33 cellular contexts compared by ENCODE assay signal in the genomic region with DNA sequence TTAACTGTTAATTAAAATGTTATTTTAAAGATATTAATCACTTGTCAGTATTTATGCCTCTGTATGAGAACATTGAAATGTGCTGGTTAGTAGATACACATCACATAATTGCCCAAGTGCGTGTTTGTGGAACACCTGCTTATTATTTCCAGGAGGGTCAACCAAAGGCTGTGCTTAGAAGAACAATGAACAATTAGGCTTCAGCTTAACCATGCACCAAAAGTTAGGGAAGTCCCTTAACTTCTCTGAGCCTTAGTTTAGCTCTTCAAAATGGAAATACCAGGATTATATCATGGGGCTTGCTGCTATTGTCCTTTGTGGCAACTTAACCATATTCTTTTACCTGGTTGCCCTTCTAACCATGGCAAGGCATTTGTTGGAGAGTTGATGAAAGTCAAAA. TPM values are rescaled to one million over a fixed set of nuclear protein-coding genes. Genes with fewer than 3 reads are reported as not detected.
"Had no signal": no experiment of that assay in that cellular context is flagged by ENCODE, and none has a peak within 500 bp of the region (broad histone marks: within the 10 kb centered on the region; RNA-seq: fewer than 3 reads in every experiment).

No MANE protein-coding gene starts in this region.

- H3K27ac Mint-ChIP-seq: activated CD4-positive, alpha-beta memory T cell treated with anti-CD3 and anti-CD28 coated beads for 36 hours; activated CD4-positive, alpha-beta T cell treated with anti-CD3 and anti-CD28 coated beads for 36 hours; activated CD4-positive, alpha-beta T cell treated with anti-CD3 and anti-CD28 coated beads, Interleukin-2, amount 10 ng/mL, durations not matched to agents 24 days and 14 days; activated CD8-positive, alpha-beta memory T cell treated with anti-CD3 and anti-CD28 coated beads, Interleukin-2, amount 10 ng/mL, durations not matched to agents 7 days and 5 days; activated CD8-positive, alpha-beta T cell treated with anti-CD3 and anti-CD28 coated beads, Interleukin-2, amount 10 ng/mL, durations not matched to agents 7 days and 5 days; activated naive CD4-positive, alpha-beta T cell treated with anti-CD3 and anti-CD28 coated beads for 36 hours; activated naive CD8-positive, alpha-beta T cell treated with anti-CD3 and anti-CD28 coated beads for 36 hours; activated naive CD8-positive, alpha-beta T cell treated with anti-CD3 and anti-CD28 coated beads, Interleukin-2, amount 50 U/mL, for 24 hours; activated T-helper 1 cell treated with anti-CD3 and anti-CD28 coated beads, Interleukin-12 subunit alpha, Interleukin-12 subunit beta, Interleukin-2, Interleukin-4 antibody, amounts not matched to agents 30 ng/mL and 10 ng/mL and 1 ng/mL, durations not matched to agents 14 hours and 24 hours and 36 hours; activated T-helper 2 cell treated with anti-CD3 and anti-CD28 coated beads, Interferon-gamma antibody, Interleukin-2, Interleukin-4, amounts not matched to agents 10 μg/mL and 5 μg/mL and 100 μg/mL, durations not matched to agents 14 hours and 24 hours and 36 hours; T-helper 17 cell had no signal

- H3K36me3 Mint-ChIP-seq: activated CD4-positive, alpha-beta memory T cell treated with anti-CD3 and anti-CD28 coated beads for 36 hours; activated CD8-positive, alpha-beta memory T cell treated with anti-CD3 and anti-CD28 coated beads, Interleukin-2, amount 10 ng/mL, durations not matched to agents 7 days and 5 days; activated naive CD4-positive, alpha-beta T cell treated with anti-CD3 and anti-CD28 coated beads, Interleukin-2, amount 50 U/mL, for 24 hours; activated naive CD8-positive, alpha-beta T cell treated with anti-CD3 and anti-CD28 coated beads for 36 hours had no signal

- H3K4me1 Mint-ChIP-seq: activated CD4-positive, alpha-beta T cell treated with anti-CD3 and anti-CD28 coated beads for 36 hours; activated CD4-positive, alpha-beta T cell treated with anti-CD3 and anti-CD28 coated beads, Interleukin-2, amount 10 ng/mL, durations not matched to agents 24 days and 14 days; activated CD8-positive, alpha-beta memory T cell treated with anti-CD3 and anti-CD28 coated beads, Interleukin-2, amount 10 ng/mL, durations not matched to agents 7 days and 5 days; activated naive CD4-positive, alpha-beta T cell treated with anti-CD3 and anti-CD28 coated beads, Interleukin-2, amount 50 U/mL, for 24 hours; activated naive CD8-positive, alpha-beta T cell treated with anti-CD3 and anti-CD28 coated beads for 36 hours; activated naive CD8-positive, alpha-beta T cell treated with anti-CD3 and anti-CD28 coated beads, Interleukin-2, amount 50 U/mL, for 24 hours had no signal

- H3K36me3 ChIP-seq: adrenal gland, colonic mucosa, gastroesophageal sphincter had no signal

- H3K9me3 Mint-ChIP-seq: activated CD4-positive, alpha-beta memory T cell treated with anti-CD3 and anti-CD28 coated beads for 36 hours; activated CD4-positive, alpha-beta T cell treated with anti-CD3 and anti-CD28 coated beads, Interleukin-2, amount 10 ng/mL, durations not matched to agents 24 days and 14 days; activated naive CD4-positive, alpha-beta T cell treated with anti-CD3 and anti-CD28 coated beads for 36 hours; activated naive CD4-positive, alpha-beta T cell treated with anti-CD3 and anti-CD28 coated beads, Interleukin-2, amount 50 U/mL, for 24 hours; activated naive CD8-positive, alpha-beta T cell treated with anti-CD3 and anti-CD28 coated beads for 36 hours; activated naive CD8-positive, alpha-beta T cell treated with anti-CD3 and anti-CD28 coated beads, Interleukin-2, amount 50 U/mL, for 24 hours; activated T-helper 1 cell treated with anti-CD3 and anti-CD28 coated beads, Interleukin-12 subunit alpha, Interleukin-12 subunit beta, Interleukin-2, Interleukin-4 antibody, amounts not matched to agents 30 ng/mL and 10 ng/mL and 1 ng/mL, durations not matched to agents 14 hours and 24 hours and 36 hours; activated T-helper 2 cell treated with anti-CD3 and anti-CD28 coated beads, Interferon-gamma antibody, Interleukin-2, Interleukin-4, amounts not matched to agents 10 μg/mL and 5 μg/mL and 100 μg/mL, durations not matched to agents 14 hours and 24 hours and 36 hours had no signal

- H3K9me3 ChIP-seq: adrenal gland, body of pancreas, colonic mucosa, esophagus squamous epithelium, gastroesophageal sphincter had no signal

- H3K4me3 Mint-ChIP-seq: activated CD4-positive, alpha-beta memory T cell treated with anti-CD3 and anti-CD28 coated beads for 36 hours; activated CD4-positive, alpha-beta T cell treated with anti-CD3 and anti-CD28 coated beads for 36 hours; activated CD4-positive, alpha-beta T cell treated with anti-CD3 and anti-CD28 coated beads, Interleukin-2, amount 10 ng/mL, durations not matched to agents 24 days and 14 days; activated CD8-positive, alpha-beta memory T cell treated with anti-CD3 and anti-CD28 coated beads, Interleukin-2, amount 10 ng/mL, durations not matched to agents 7 days and 5 days; activated CD8-positive, alpha-beta T cell treated with anti-CD3 and anti-CD28 coated beads, Interleukin-2, amount 10 ng/mL, durations not matched to agents 7 days and 5 days; activated naive CD4-positive, alpha-beta T cell treated with anti-CD3 and anti-CD28 coated beads for 36 hours; activated naive CD4-positive, alpha-beta T cell treated with anti-CD3 and anti-CD28 coated beads, Interleukin-2, amount 50 U/mL, for 24 hours; activated naive CD8-positive, alpha-beta T cell treated with anti-CD3 and anti-CD28 coated beads for 36 hours; activated naive CD8-positive, alpha-beta T cell treated with anti-CD3 and anti-CD28 coated beads, Interleukin-2, amount 50 U/mL, for 24 hours; activated T-helper 1 cell treated with anti-CD3 and anti-CD28 coated beads, Interleukin-12 subunit alpha, Interleukin-12 subunit beta, Interleukin-2, Interleukin-4 antibody, amounts not matched to agents 30 ng/mL and 10 ng/mL and 1 ng/mL, durations not matched to agents 14 hours and 24 hours and 36 hours; T-helper 17 cell had no signal

- FAIRE-seq: endometrium, endothelial cell of umbilical vein had no signal

- H3K27ac ChIP-seq: adrenal gland, body of pancreas, colonic mucosa, epithelial cell of prostate, esophagus squamous epithelium, gastroesophageal sphincter had no signal

- H3K27me3 Mint-ChIP-seq: activated naive CD8-positive, alpha-beta T cell treated with anti-CD3 and anti-CD28 coated beads, Interleukin-2, amount 50 U/mL, for 24 hours had no signal

- ATAC-seq: activated CD4-positive, alpha-beta T cell treated with anti-CD3 and anti-CD28 coated beads for 36 hours; activated CD8-positive, alpha-beta memory T cell treated with anti-CD3 and anti-CD28 coated beads, Interleukin-2, amount 10 ng/mL, durations not matched to agents 7 days and 5 days; activated CD8-positive, alpha-beta T cell treated with anti-CD3 and anti-CD28 coated beads, Interleukin-2, amount 10 ng/mL, durations not matched to agents 7 days and 5 days; activated naive CD8-positive, alpha-beta T cell treated with anti-CD3 and anti-CD28 coated beads, Interleukin-2, amount 50 U/mL, for 24 hours; body of pancreas; gastroesophageal sphincter; T-helper 17 cell had no signal

- H3K4me3 ChIP-seq: adrenal gland, body of pancreas, colonic mucosa, esophagus squamous epithelium, gastroesophageal sphincter had no signal

- H3K4me1 ChIP-seq: adrenal gland, body of pancreas, colonic mucosa, gastroesophageal sphincter had no signal

- H3K27me3 ChIP-seq: adrenal gland, body of pancreas, colonic mucosa, esophagus squamous epithelium, gastroesophageal sphincter had no signal

- DNase-seq: activated CD4-positive, alpha-beta memory T cell treated with anti-CD3 and anti-CD28 coated beads for 36 hours; activated CD4-positive, alpha-beta T cell treated with anti-CD3 and anti-CD28 coated beads for 36 hours; activated CD4-positive, alpha-beta T cell treated with anti-CD3 and anti-CD28 coated beads, Interleukin-2, amount 10 ng/mL, durations not matched to agents 24 days and 14 days; activated CD4-positive, CD25-positive, alpha-beta regulatory T cell; activated CD4-positive, CD25-positive, alpha-beta regulatory T cell treated with anti-CD3 and anti-CD28 coated beads, Interleukin-2, amount 50 U/mL, for 72 hours; activated CD8-positive, alpha-beta memory T cell treated with anti-CD3 and anti-CD28 coated beads, Interleukin-2, amount 10 ng/mL, durations not matched to agents 7 days and 5 days; activated CD8-positive, alpha-beta memory T cell treated with anti-CD3 and anti-CD28 coated beads, Interleukin-2, amount 50 U/mL, for 4 hours; activated CD8-positive, alpha-beta T cell treated with anti-CD3 and anti-CD28 coated beads, Interleukin-2, amount 10 ng/mL, durations not matched to agents 7 days and 5 days; activated effector memory CD4-positive, alpha-beta T cell treated with anti-CD3 and anti-CD28 coated beads, Interleukin-2, amount 50 U/mL, for 16 hours; activated naive CD4-positive, alpha-beta T cell treated with anti-CD3 and anti-CD28 coated beads for 36 hours; activated naive CD8-positive, alpha-beta T cell treated with anti-CD3 and anti-CD28 coated beads for 36 hours; activated naive CD8-positive, alpha-beta T cell treated with anti-CD3 and anti-CD28 coated beads, Interleukin-2, amount 50 U/mL, for 24 hours; activated T-cell treated with anti-CD3 and anti-CD28 coated beads, Interleukin-2, amount 50 U/mL, for 1 hour; activated T-cell treated with anti-CD3 and anti-CD28 coated beads, Interleukin-2, amount 50 U/mL, for 48 hours; adrenal gland; amygdala; aorta; body of pancreas; caudate nucleus; colonic mucosa; effector CD8-positive, alpha-beta T cell; esophagus squamous epithelium; foreskin melanocyte; head of caudate nucleus; T-helper 17 cell had no signal

RNA-seq across cellular contexts. Expression of gene PLA2R1, which starts 43.0 kb away (rescaled TPM):
- total RNA-seq: activated CD4-positive, alpha-beta memory T cell treated with anti-CD3 and anti-CD28 coated beads for 36 hours; activated CD4-positive, alpha-beta T cell treated with anti-CD3 and anti-CD28 coated beads, Interleukin-2, amount 10 ng/mL, durations not matched to agents 24 days and 14 days; activated CD8-positive, alpha-beta memory T cell treated with anti-CD3 and anti-CD28 coated beads for 36 hours; activated CD8-positive, alpha-beta memory T cell treated with anti-CD3 and anti-CD28 coated beads, Interleukin-2, amount 10 ng/mL, durations not matched to agents 7 days and 5 days; activated CD8-positive, alpha-beta T cell treated with anti-CD3 and anti-CD28 coated beads, Interleukin-2, amount 10 ng/mL, durations not matched to agents 7 days and 5 days; activated naive CD4-positive, alpha-beta T cell treated with anti-CD3 and anti-CD28 coated beads for 36 hours; activated naive CD8-positive, alpha-beta T cell treated with anti-CD3 and anti-CD28 coated beads for 36 hours; activated T-helper 1 cell treated with anti-CD3 and anti-CD28 coated beads, Interleukin-12 subunit alpha, Interleukin-12 subunit beta, Interleukin-2, Interleukin-4 antibody, amounts not matched to agents 30 ng/mL and 10 ng/mL and 1 ng/mL, durations not matched to agents 14 hours and 24 hours and 36 hours; activated T-helper 2 cell treated with anti-CD3 and anti-CD28 coated beads, Interferon-gamma antibody, Interleukin-2, Interleukin-4, amounts not matched to agents 10 μg/mL and 5 μg/mL and 100 μg/mL, durations not matched to agents 14 hours and 24 hours and 36 hours; T-helper 17 cell had no signal
